Comparison of ENCODE assay signal across 9 cellular contexts in genomic region chr11:96314326-96315050, GRCh38. TPM values are rescaled to one million over a fixed set of nuclear protein-coding genes. Genes with fewer than 3 reads are reported as not detected.
A peak's percentile ranks its signal among the peaks of the same experiment; 100 is the strongest.
DNase-seq lines count a peak whose midpoint lies in the region; ATAC-seq and TF ChIP-seq lines count a peak whose summit lies in the region.
"Had no signal": no experiment of that assay in that cellular context is flagged by ENCODE, and none has a peak within 500 bp of the region (broad histone marks: within the 10 kb centered on the region; RNA-seq: fewer than 3 reads in every experiment).

No MANE protein-coding gene starts in this region.

- H3K4me1 ChIP-seq in ascending aorta (peaks cover 9 to 53% of the 10 kb centered on the region in 2 donors), thyroid gland (peaks cover 60 to 73% of the 10 kb centered on the region in 2 donors)

- intact Hi-C loops in ascending aorta (cut with DNase I) = no loop called here
- intact Hi-C loops in left colon (cut with DNase I, micrococcal nuclease) = no loop called here
- intact Hi-C loops in thyroid gland (cut with DNase I) = no loop called here

- TF ChIP-seq CTCF in ascending aorta (IDR thresholded peaks at IDR 0.05) = no peak
- no peak for TF ChIP-seq CTCF in thyroid gland (IDR thresholded peaks at IDR 0.05)

- H3K27ac ChIP-seq in ascending aorta = peak overlapping the region; percentile 35 to 68
- H3K27ac ChIP-seq in thyroid gland = peak overlapping the region; percentile 85 to 95 (median 95)
- H3K27ac ChIP-seq: 22Rv1 had no signal

- H3K4me3 ChIP-seq in ascending aorta (no peak overlapping the region), thyroid gland (replicated peaks in 1 of 3) (no peak overlapping the region)

- H3K36me3 ChIP-seq in ascending aorta = no peaks in the 10 kb centered on the region
- H3K36me3 ChIP-seq in thyroid gland = no peaks in the 10 kb centered on the region

- ATAC-seq in left colon = peak; percentile 71

- H3K27me3 ChIP-seq in ascending aorta = no peaks in the 10 kb centered on the region
- no peaks in the 10 kb centered on the region for H3K27me3 ChIP-seq in thyroid gland

- DNase-seq in DMS 273 treated with DMSO at 0.1 percent for 48 hours (lab: John Stamatoyannopoulos, UW) (peak; percentile 24), DMS 273 (lab: John Stamatoyannopoulos, UW; ENCODE audit: unreplicated experiment) (no peak), ascending aorta (ENCODE audit: low spot score in 2 of 2) (no peak), left colon (peak in 1 of 2 donors; percentile 46), thyroid gland (peak in 1 of 2 donors; percentile 21), amygdala (lab: John Stamatoyannopoulos, UW) (no peak)
- DNase-seq in stimulated activated CD4-positive, alpha-beta T cell treated with anti-CD3 and anti-CD28 coated beads, Interleukin-2, amount 100 ng/mL, for 24 hours = no peak
- no peak for DNase-seq in effector CD8-positive, alpha-beta T cell (lab: John Stamatoyannopoulos, UW)

- 37 to 40% methylated on average over 4 of the region's 4 CpGs for WGBS in thyroid gland, 2 donors

- peak in 1 of 2 donors; percentile 25 for TF ChIP-seq POLR2A in thyroid gland (IDR thresholded peaks at IDR 0.05)

- H3K9me3 ChIP-seq in ascending aorta = no peaks in the 10 kb centered on the region
- no peaks in the 10 kb centered on the region for H3K9me3 ChIP-seq in thyroid gland

RNA-seq across cellular contexts. Expression of gene MAML2, which starts 28.5 kb away (rescaled TPM):
- total RNA-seq in ascending aorta (13.2 TPM), left colon (10 to 100 TPM; 14.8 to 16.3 TPM), thyroid gland (10 to 100 TPM; 19.0 to 36.4 (median 31.4) TPM)
